Comparison of ENCODE assay signal across 12 cellular contexts in genomic region chr5:142296914-142297417, GRCh38. TPM values are rescaled to one million over a fixed set of nuclear protein-coding genes. Genes with fewer than 3 reads are reported as not detected.
DNase-seq lines count a peak whose midpoint lies in the region; ATAC-seq and TF ChIP-seq lines count a peak whose summit lies in the region.
"Had no signal": no experiment of that assay in that cellular context is flagged by ENCODE, and none has a peak within 500 bp of the region (broad histone marks: within the 10 kb centered on the region; RNA-seq: fewer than 3 reads in every experiment).

No MANE protein-coding gene starts in this region.

- H3K36me3 Mint-ChIP-seq in CD8-positive, alpha-beta memory T cell: peaks cover 0 to 3% (median 0%) of the 10 kb centered on the region in 3 donors
- H3K36me3 Mint-ChIP-seq: IgD-negative memory B cell, immature natural killer cell had no signal

- 49 to 55% methylated on average over 7 of the region's 7 CpGs for WGBS in upper lobe of left lung, 2 donors

- H3K4me1 ChIP-seq in upper lobe of left lung: peaks cover 0 to 33% (median 22%) of the 10 kb centered on the region in 4 donors
- H3K4me1 ChIP-seq in CD8-positive, alpha-beta memory T cell (ENCODE audit: insufficient read depth, low read length): no peaks in the 10 kb centered on the region

- H3K4me1 Mint-ChIP-seq in CD8-positive, alpha-beta memory T cell: peaks cover 10 to 14% (median 11%) of the 10 kb centered on the region in 3 donors
- H3K4me1 Mint-ChIP-seq: IgD-negative memory B cell had no signal

- TF ChIP-seq EP300 in upper lobe of left lung (IDR thresholded peaks at IDR 0.05): peak in 1 of 4 donors; percentile 22

- H3K27ac ChIP-seq in coronary artery: peak overlapping the region; percentile 61 to 88
- peak overlapping the region in 3 of 4 donors; percentile 17 to 65 (median 30) for H3K27ac ChIP-seq in upper lobe of left lung
- no peak overlapping the region for H3K27ac ChIP-seq in CD8-positive, alpha-beta memory T cell (ENCODE audit: low read depth, low read length)

- H3K9me3 Mint-ChIP-seq in CD8-positive, alpha-beta memory T cell: no peaks in the 10 kb centered on the region
- H3K9me3 Mint-ChIP-seq: immature natural killer cell had no signal

- peaks cover 8 to 10% of the 10 kb centered on the region in 2 donors for H3K27me3 Mint-ChIP-seq in CD8-positive, alpha-beta memory T cell

- H3K27me3 ChIP-seq in upper lobe of left lung: no peaks in the 10 kb centered on the region
- no peaks in the 10 kb centered on the region for H3K27me3 ChIP-seq in CD8-positive, alpha-beta memory T cell (ENCODE audit: insufficient read depth, low read length, poor library complexity, severe bottlenecking)

- H3K36me3 ChIP-seq in upper lobe of left lung: peaks cover 0 to 2% (median 0%) of the 10 kb centered on the region in 4 donors
- H3K36me3 ChIP-seq in CD8-positive, alpha-beta memory T cell (ENCODE audit: insufficient read depth, low read length): no peaks in the 10 kb centered on the region

- H3K27ac Mint-ChIP-seq in CD8-positive, alpha-beta memory T cell: no peak overlapping the region
- H3K27ac Mint-ChIP-seq: IgD-negative memory B cell had no signal

- TF ChIP-seq CTCF in coronary artery (IDR thresholded peaks at IDR 0.05): no peak
- no peak for TF ChIP-seq CTCF in upper lobe of left lung (IDR thresholded peaks at IDR 0.05)

- CTCF ChIA-PET in CD8-positive, alpha-beta memory T cell (lab: Charles Lee): interaction anchor here (0.7 kb wide), 1 partner anchor 145 kb away, joined by 3 read pairs; no protein-coding TSS in a partner anchor

- H3K4me3 ChIP-seq in coronary artery (no peak overlapping the region), upper lobe of left lung (no peak overlapping the region)
- H3K4me3 ChIP-seq in CD8-positive, alpha-beta memory T cell (ENCODE audit: low read length): no peak overlapping the region

- no peak for TF ChIP-seq POLR2A in upper lobe of left lung (IDR thresholded peaks at IDR 0.05)

- no peak overlapping the region for H3K4me3 Mint-ChIP-seq in CD8-positive, alpha-beta memory T cell
- H3K4me3 Mint-ChIP-seq: IgD-negative memory B cell, immature natural killer cell had no signal

- no peaks in the 10 kb centered on the region for H3K9me3 ChIP-seq in upper lobe of left lung
- H3K9me3 ChIP-seq in CD8-positive, alpha-beta memory T cell (ENCODE audit: low read length): no peaks in the 10 kb centered on the region

- DNase-seq in HS-27A (ENCODE audit: low read depth): peak; percentile 27
- DNase-seq in coronary artery (ENCODE audit: low spot score): no peak
- peak; percentile 77 for DNase-seq in left kidney (ENCODE audit: low read depth, low spot score)
- no peak for DNase-seq in upper lobe of left lung
- DNase-seq in NCI-H187 (lab: John Stamatoyannopoulos, UW): no peak
- DNase-seq in NCI-H1048 (lab: John Stamatoyannopoulos, UW): no peak
- DNase-seq in CD8-positive, alpha-beta memory T cell: no peak
- DNase-seq: cortex of kidney; immature natural killer cell; stimulated activated CD4-positive, alpha-beta T cell treated with anti-CD3 and anti-CD28 coated beads, Interleukin-12 subunit alpha, Interleukin-12 subunit beta, amount 100 ng/mL, for 4 hours had no signal

- no peak for ATAC-seq in upper lobe of left lung (ENCODE audit: low FRiP score in 2 of 2)
- no peak for ATAC-seq in GM18502 (IDR thresholded peaks at IDR 0.05; ENCODE audit: poor library complexity, unreplicated experiment)

- POLR2A ChIA-PET in CD8-positive, alpha-beta memory T cell (lab: Charles Lee): no interaction called here

RNA-seq across cellular contexts. Expression of gene SPRY4, which starts 27.9 kb away (rescaled TPM):
- 10 to 100 TPM; 30.4 to 81.2 (median 43.3) TPM for total RNA-seq in upper lobe of left lung
- 1 to 10 TPM; 1.1 to 1.4 TPM for total RNA-seq in CD8-positive, alpha-beta memory T cell
- polyA plus RNA-seq in CD8-positive, alpha-beta memory T cell: not detected
- polyA plus RNA-seq: IgD-negative memory B cell, immature natural killer cell had no signal

Comparison
In these comparisons a context has a peak if more than half of its experiments do, and no peak if none do; other contexts are left out.
1. DNase-seq: peak in HS-27A (single experiment) and left kidney (single experiment); none in coronary artery (single experiment), upper lobe of left lung (0 of 2), NCI-H187 (0 of 2), NCI-H1048 (single experiment) and CD8-positive, alpha-beta memory T cell (0 of 5).
2. RNA of gene SPRY4, which starts 27.9 kb away (total RNA-seq): 30.4 to 81.2 TPM in upper lobe of left lung; 1.1 to 1.4 TPM in CD8-positive, alpha-beta memory T cell; every median in the first group is over 10 times any median in the second.